8 cellular contexts compared by ENCODE assay signal in the genomic region with DNA sequence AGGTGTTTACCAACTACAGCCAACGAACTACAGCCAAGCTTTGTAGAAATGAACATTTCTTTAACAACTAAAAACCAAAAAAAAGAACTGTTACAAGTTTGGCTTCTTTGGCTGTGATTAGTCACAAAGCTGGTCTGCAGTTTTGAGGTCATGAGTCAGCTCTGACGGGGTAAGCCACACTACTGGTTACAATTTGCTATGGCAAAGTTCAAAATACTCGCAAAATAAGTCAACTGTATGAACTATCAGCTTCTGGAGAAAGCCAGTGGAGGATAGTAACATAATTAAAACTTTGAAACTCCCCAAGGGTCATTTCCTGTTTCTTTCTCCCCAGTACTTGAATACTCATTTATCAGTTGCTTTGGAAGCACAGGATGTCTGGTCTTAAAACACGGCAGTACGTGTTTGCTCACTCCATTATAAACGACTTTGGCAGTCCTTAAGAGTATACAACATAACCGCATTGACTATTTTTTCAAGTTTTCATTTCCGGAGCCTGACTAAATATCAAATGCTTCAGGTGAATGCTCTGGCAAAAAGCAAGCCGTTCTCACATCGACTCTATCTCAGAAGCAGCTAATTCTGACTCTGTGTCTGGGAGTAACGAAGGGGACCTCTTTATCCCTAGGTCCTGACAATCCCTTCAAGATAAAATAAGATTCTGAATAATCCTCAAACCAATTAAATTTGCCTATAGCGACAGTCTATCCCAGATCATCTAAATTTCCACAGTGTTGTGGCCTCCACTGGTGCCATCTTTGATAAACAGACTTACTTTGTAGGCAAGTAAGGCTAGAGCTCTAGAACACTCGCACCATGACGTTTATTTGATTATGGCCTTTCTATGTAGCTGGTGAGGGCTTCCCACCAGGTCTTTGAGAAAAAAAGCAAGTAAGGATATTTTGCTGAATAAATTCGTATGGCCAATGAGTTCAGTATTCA. TPM values are rescaled to one million over a fixed set of nuclear protein-coding genes. Genes with fewer than 3 reads are reported as not detected.
DNase-seq lines count a peak whose midpoint lies in the region; ATAC-seq and TF ChIP-seq lines count a peak whose summit lies in the region.

No MANE protein-coding gene starts in this region.

- H3K4me1 ChIP-seq in ovary (ENCODE audit: insufficient read depth) = no peaks in the 10 kb centered on the region

- POLR2A ChIA-PET in activated B cell treated with CpG ODN at 0.5 μM for 24 hours (lab: Charles Lee) = interaction anchor here (0.7 to 2.6 kb wide), 2 partner anchors 10 to 90 kb away, joined by 6 to 10 read pairs; partner anchors contain the start of gene PHLDA1

- no peaks in the 10 kb centered on the region for H3K27me3 ChIP-seq in ovary

- WGBS in ovary, 3 donors = 30 to 35% (median 32%) methylated on average over 15 of the region's 15 CpGs

- TF ChIP-seq POLR2A in ovary (IDR thresholded peaks at IDR 0.05) = no peak

- H3K36me3 ChIP-seq in ovary = no peaks in the 10 kb centered on the region

- intact Hi-C loops in left cardiac atrium (cut with DNase I) = loop anchor here (10.0 kb wide), 2 partner anchors 86 to 306 kb away; no protein-coding TSS in a partner anchor
- intact Hi-C loops in Right ventricle myocardium inferior (cut with DNase I) = no loop called here
- intact Hi-C loops in activated B cell treated with CpG ODN at 0.5 μM for 24 hours (cut with micrococcal nuclease) = loop anchor here (1.0 to 2.0 kb wide), 2 partner anchors 10 to 42 kb away; partner anchors contain the start of gene PHLDA1
- intact Hi-C loops in ovary (cut with DNase I) = no loop called here

- H3K9me3 Mint-ChIP-seq in activated B cell treated with CpG ODN at 0.5 μM for 24 hours = no peaks in the 10 kb centered on the region

- peaks cover 24% of the 10 kb centered on the region for H3K27me3 Mint-ChIP-seq in activated B cell treated with CpG ODN at 0.5 μM for 24 hours

- CTCF ChIA-PET in activated B cell treated with CpG ODN at 0.5 μM for 24 hours (lab: Charles Lee) = interaction anchor here (0.8 kb wide), 1 partner anchor 16 kb away, joined by 3 read pairs; no protein-coding TSS in a partner anchor

- H3K27ac Mint-ChIP-seq in activated B cell treated with CpG ODN at 0.5 μM for 24 hours = no peak overlapping the region

- ATAC-seq in left cardiac atrium (peak; percentile 51 to 85), Right ventricle myocardium inferior (no peak), activated B cell treated with CpG ODN at 0.5 μM for 24 hours (ENCODE audit: low read depth) (peak; percentile 62)

- no peak overlapping the region for H3K4me3 Mint-ChIP-seq in activated B cell treated with CpG ODN at 0.5 μM for 24 hours

- H3K27ac ChIP-seq in ovary = peak overlapping the region in 1 of 2 donors; percentile 59

- H3K4me3 ChIP-seq in ovary = no peak overlapping the region

- H3K36me3 Mint-ChIP-seq in activated B cell treated with CpG ODN at 0.5 μM for 24 hours (ENCODE audit: low read depth) = no peaks in the 10 kb centered on the region

- H3K9me3 ChIP-seq in ovary = no peaks in the 10 kb centered on the region

- TF ChIP-seq CTCF in activated B cell treated with CpG ODN at 0.5 μM for 24 hours (IDR thresholded peaks at IDR 0.05) (no peak), ovary (IDR thresholded peaks at IDR 0.05) (no peak)

- DNase-seq in left cardiac atrium = no peak
- DNase-seq in Right ventricle myocardium inferior (ENCODE audit: missing footprints) = no peak
- DNase-seq in HPDE6-E6E7 (ENCODE audit: extremely low spot score) = peak; percentile 71
- DNase-seq in activated B cell treated with CpG ODN at 0.5 μM for 24 hours = no peak
- peak; percentile 60 for DNase-seq in effector CD4-positive, alpha-beta T cell
- peak in 3 of 5 donors; percentile 30 to 64 (median 37) for DNase-seq in ovary
- no peak for DNase-seq in NCI-H1930 (lab: John Stamatoyannopoulos, UW)
- DNase-seq in COLO668 (lab: John Stamatoyannopoulos, UW; ENCODE audit: unreplicated experiment) = no peak

- no peak for TF ChIP-seq EP300 in ovary (IDR thresholded peaks at IDR 0.05)

- H3K4me1 Mint-ChIP-seq in activated B cell treated with CpG ODN at 0.5 μM for 24 hours = peaks cover 19% of the 10 kb centered on the region

RNA-seq across cellular contexts. Expression of gene PHLDA1, which starts 10.6 kb away (rescaled TPM):
- total RNA-seq in left cardiac atrium (10 to 100 TPM in 1 of 2 donors, 1 to 10 TPM in 1; 9.4 to 15.5 TPM), Right ventricle myocardium inferior (4.0 TPM), activated B cell treated with CpG ODN at 0.5 μM for 24 hours (0.83 and 1.1 TPM in 2 replicates), ovary (10 to 100 TPM in 6 of 7 donors, 1 to 10 TPM in 1; 3.8 to 37.7 (median 19.6) TPM)
- 10 to 100 TPM; 11.4 to 13.1 TPM for polyA plus RNA-seq in ovary

Comparison
In these comparisons a context has a peak if more than half of its experiments do, and no peak if none do; other contexts are left out.
1. intact Hi-C loops: an anchor here in left cardiac atrium (10.0 kb wide) and activated B cell treated with CpG ODN at 0.5 μM for 24 hours (1.0 to 2.0 kb wide); none called in Right ventricle myocardium inferior and ovary.
2. DNase-seq: peak in HPDE6-E6E7 (single experiment), effector CD4-positive, alpha-beta T cell (single experiment) and ovary (3 of 5); none in left cardiac atrium (single experiment), Right ventricle myocardium inferior (single experiment), activated B cell treated with CpG ODN at 0.5 μM for 24 hours (single experiment), NCI-H1930 (0 of 2) and COLO668 (single experiment).